In genomic region chrY:15343501-15343900, GRCh38 we compare ENCODE assay signal across 22 cellular contexts.
"Had no signal": no experiment of that assay in that cellular context is flagged by ENCODE, and none has a peak within 500 bp of the region (broad histone marks: within the 10 kb centered on the region; RNA-seq: fewer than 3 reads in every experiment).

No MANE protein-coding gene starts in this region.

- H3K27me3 ChIP-seq: heart right ventricle, hepatocyte, ovary, right atrium auricular region, spleen, tibial nerve, uterus had no signal

- H3K36me3 ChIP-seq: heart right ventricle, left ventricle myocardium inferior, ovary, right atrium auricular region, spleen, tibial nerve, uterus had no signal

- H3K9me3 ChIP-seq: heart right ventricle, ovary, right atrium auricular region, spleen, tibial nerve, uterus had no signal

- H3K4me1 ChIP-seq: heart right ventricle, left ventricle myocardium inferior, right atrium auricular region, spleen, tibial nerve, uterus had no signal

- ATAC-seq: heart right ventricle; left colon; natural killer cell; sciatic nerve; stimulated activated effector memory CD8-positive, alpha-beta T cell treated with anti-CD3 and anti-CD28 coated beads, Interleukin-12 subunit alpha, Interleukin-12 subunit beta, amount 100 ng/mL, for 72 hours; stimulated activated naive CD8-positive, alpha-beta T cell treated with anti-CD3 and anti-CD28 coated beads, Interleukin-15, amount 100 ng/mL, for 72 hours had no signal

- H3K4me3 Mint-ChIP-seq: natural killer cell; stimulated activated effector memory CD8-positive, alpha-beta T cell treated with anti-CD3 and anti-CD28 coated beads, Interleukin-12 subunit alpha, Interleukin-12 subunit beta, amount 100 ng/mL, for 72 hours; stimulated activated naive CD8-positive, alpha-beta T cell treated with anti-CD3 and anti-CD28 coated beads, Interleukin-15, amount 100 ng/mL, for 72 hours; type B pancreatic cell had no signal

- H3K36me3 Mint-ChIP-seq: natural killer cell; stimulated activated effector memory CD8-positive, alpha-beta T cell treated with anti-CD3 and anti-CD28 coated beads, Interleukin-12 subunit alpha, Interleukin-12 subunit beta, amount 100 ng/mL, for 72 hours; type B pancreatic cell had no signal

- H3K27ac Mint-ChIP-seq: natural killer cell; progenitor cell of endocrine pancreas; stimulated activated effector memory CD8-positive, alpha-beta T cell treated with anti-CD3 and anti-CD28 coated beads, Interleukin-12 subunit alpha, Interleukin-12 subunit beta, amount 100 ng/mL, for 72 hours; stimulated activated naive CD8-positive, alpha-beta T cell treated with anti-CD3 and anti-CD28 coated beads, Interleukin-15, amount 100 ng/mL, for 72 hours; type B pancreatic cell had no signal

- H3K27ac ChIP-seq: heart right ventricle, hepatocyte, left ventricle myocardium inferior, ovary, right atrium auricular region, skin epidermis, spleen, tibial nerve, uterus had no signal

- H3K4me2 ChIP-seq: hepatocyte had no signal

- FAIRE-seq: keratinocyte had no signal

- H3K27me3 Mint-ChIP-seq: progenitor cell of endocrine pancreas; stimulated activated naive CD8-positive, alpha-beta T cell treated with anti-CD3 and anti-CD28 coated beads, Interleukin-15, amount 100 ng/mL, for 72 hours; type B pancreatic cell had no signal

- H3K79me2 ChIP-seq: hepatocyte had no signal

- H3K4me3 ChIP-seq: heart right ventricle, hepatocyte, left ventricle myocardium inferior, lung, ovary, right atrium auricular region, skin epidermis, spleen, tibial nerve, uterus had no signal

- H3K4me1 Mint-ChIP-seq: natural killer cell; stimulated activated effector memory CD8-positive, alpha-beta T cell treated with anti-CD3 and anti-CD28 coated beads, Interleukin-12 subunit alpha, Interleukin-12 subunit beta, amount 100 ng/mL, for 72 hours; stimulated activated naive CD8-positive, alpha-beta T cell treated with anti-CD3 and anti-CD28 coated beads, Interleukin-15, amount 100 ng/mL, for 72 hours had no signal

- DNase-seq: heart right ventricle; left colon; left ventricle myocardium inferior; midbrain; natural killer cell; ovary; spleen; stimulated activated CD4-positive, alpha-beta T cell treated with anti-CD3 and anti-CD28 coated beads, Interleukin-4, amount 100 ng/mL, for 24 hours; stimulated activated naive CD4-positive, alpha-beta T cell; stimulated activated naive CD8-positive, alpha-beta T cell treated with anti-CD3 and anti-CD28 coated beads, Interleukin-15, amount 100 ng/mL, for 72 hours; substantia nigra; uterus had no signal

- H3K9me3 Mint-ChIP-seq: type B pancreatic cell had no signal

- H2AFZ ChIP-seq: hepatocyte had no signal
